Comparison of ENCODE assay signal across 1 cellular context in the genomic region with DNA sequence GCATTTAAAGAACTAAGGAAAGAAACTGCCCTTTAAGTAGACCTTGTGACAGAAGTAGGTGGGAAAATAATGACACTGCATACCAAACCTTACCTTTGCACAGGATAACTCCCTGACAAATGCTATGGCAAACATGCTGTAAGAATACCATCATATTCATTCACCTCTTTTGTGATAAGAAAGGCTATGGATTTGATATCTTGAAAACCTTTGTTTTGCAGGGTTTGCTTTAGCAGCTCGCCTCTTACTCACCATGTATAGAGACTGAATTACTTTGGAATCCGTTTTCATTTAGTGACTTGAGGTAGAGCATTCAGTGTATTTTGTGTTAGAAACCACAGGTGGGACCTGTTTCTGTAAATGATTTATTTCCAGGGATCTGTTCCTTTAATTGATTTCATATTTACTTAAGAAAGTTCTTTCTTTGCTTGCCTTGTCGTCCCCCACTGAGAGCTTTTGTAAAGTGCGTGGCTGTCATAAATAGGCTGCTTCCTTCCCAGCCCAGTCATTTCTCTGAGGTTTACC.
TF ChIP-seq lines count a peak whose summit lies in the region.

No MANE protein-coding gene starts in this region.

TF ChIP-seq in HepG2, 621 proteins besides CTCF, POLR2A, EP300 and RAD21 (continued from another document):
- TF ChIP-seq, protein P1, sequence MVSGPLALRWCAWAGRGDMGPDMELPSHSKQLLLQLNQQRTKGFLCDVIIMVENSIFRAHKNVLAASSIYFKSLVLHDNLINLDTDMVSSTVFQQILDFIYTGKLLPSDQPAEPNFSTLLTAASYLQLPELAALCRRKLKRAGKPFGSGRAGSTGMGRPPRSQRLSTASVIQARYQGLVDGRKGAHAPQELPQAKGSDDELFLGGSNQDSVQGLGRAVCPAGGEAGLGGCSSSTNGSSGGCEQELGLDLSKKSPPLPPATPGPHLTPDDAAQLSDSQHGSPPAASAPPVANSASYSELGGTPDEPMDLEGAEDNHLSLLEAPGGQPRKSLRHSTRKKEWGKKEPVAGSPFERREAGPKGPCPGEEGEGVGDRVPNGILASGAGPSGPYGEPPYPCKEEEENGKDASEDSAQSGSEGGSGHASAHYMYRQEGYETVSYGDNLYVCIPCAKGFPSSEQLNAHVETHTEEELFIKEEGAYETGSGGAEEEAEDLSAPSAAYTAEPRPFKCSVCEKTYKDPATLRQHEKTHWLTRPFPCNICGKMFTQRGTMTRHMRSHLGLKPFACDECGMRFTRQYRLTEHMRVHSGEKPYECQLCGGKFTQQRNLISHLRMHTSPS (CRISPR knock-in tag; IDR thresholded peaks at IDR 0.05; ENCODE audit: low read depth), result no peak
- TF ChIP-seq, protein P2, sequence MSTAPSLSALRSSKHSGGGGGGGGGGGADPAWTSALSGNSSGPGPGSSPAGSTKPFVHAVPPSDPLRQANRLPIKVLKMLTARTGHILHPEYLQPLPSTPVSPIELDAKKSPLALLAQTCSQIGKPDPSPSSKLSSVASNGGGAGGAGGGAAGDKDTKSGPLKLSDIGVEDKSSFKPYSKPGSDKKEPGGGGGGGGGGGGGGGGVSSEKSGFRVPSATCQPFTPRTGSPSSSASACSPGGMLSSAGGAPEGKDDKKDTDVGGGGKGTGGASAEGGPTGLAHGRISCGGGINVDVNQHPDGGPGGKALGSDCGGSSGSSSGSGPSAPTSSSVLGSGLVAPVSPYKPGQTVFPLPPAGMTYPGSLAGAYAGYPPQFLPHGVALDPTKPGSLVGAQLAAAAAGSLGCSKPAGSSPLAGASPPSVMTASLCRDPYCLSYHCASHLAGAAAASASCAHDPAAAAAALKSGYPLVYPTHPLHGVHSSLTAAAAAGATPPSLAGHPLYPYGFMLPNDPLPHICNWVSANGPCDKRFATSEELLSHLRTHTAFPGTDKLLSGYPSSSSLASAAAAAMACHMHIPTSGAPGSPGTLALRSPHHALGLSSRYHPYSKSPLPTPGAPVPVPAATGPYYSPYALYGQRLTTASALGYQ (CRISPR knock-in tag; IDR thresholded peaks at IDR 0.05), result no peak
- TF ChIP-seq CEBPB (IDR thresholded peaks at IDR 0.05; ENCODE audit: borderline replicate concordance, low read depth, low read length), result no peak
- TF ChIP-seq, protein P3, sequence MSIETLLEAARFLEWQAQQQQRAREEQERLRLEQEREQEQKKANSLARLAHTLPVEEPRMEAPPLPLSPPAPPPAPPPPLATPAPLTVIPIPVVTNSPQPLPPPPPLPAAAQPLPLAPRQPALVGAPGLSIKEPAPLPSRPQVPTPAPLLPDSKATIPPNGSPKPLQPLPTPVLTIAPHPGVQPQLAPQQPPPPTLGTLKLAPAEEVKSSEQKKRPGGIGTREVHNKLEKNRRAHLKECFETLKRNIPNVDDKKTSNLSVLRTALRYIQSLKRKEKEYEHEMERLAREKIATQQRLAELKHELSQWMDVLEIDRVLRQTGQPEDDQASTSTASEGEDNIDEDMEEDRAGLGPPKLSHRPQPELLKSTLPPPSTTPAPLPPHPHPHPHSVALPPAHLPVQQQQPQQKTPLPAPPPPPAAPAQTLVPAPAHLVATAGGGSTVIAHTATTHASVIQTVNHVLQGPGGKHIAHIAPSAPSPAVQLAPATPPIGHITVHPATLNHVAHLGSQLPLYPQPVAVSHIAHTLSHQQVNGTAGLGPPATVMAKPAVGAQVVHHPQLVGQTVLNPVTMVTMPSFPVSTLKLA (IDR thresholded peaks at IDR 0.05), result no peak
